In the genomic region with DNA sequence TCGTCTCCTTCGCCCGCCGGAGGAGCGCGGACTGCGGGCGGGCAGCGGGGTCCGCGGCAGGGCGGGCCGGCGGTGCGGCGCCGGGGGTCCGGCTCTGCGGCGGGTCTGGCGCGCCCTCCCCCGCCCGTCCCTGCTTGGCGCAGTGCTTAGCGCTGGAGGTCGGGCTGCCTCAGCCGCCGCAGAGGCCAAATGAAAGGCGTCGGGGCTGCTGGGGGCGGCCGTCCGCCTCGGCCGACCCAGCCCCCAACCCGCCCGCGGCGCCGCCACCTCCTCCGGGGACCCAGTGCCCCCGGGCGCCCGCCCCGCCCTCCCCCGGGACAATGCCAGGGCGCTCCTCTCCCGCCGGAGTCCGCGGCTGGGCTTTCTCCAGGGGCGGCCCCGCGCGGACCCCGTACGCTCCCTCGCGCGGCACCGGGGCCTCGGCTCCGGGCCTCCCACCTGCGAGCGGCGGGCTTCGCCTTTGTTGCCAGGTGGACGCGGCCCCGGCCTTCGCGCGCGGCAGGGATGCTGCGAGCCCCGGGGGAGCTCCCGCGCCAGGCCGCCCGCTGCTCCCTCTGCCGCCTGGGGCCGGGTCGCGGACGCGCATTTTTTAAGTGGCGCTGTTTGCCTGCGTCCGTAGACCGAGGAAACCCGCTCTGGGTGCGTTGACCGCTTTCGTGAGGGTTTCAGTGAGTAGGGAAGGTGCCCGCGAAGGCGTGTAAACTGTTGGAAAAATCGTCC, we compare ENCODE assay signal across 8 cellular contexts. TPM values are rescaled to one million over a fixed set of nuclear protein-coding genes. Genes with fewer than 3 reads are reported as not detected.
DNase-seq lines count a peak whose midpoint lies in the region; ATAC-seq, FAIRE-seq and TF ChIP-seq lines count a peak whose summit lies in the region.

No MANE protein-coding gene starts in this region.

- H3K9me3 Mint-ChIP-seq in T-helper 2 cell treated with Interferon-gamma antibody and Interleukin-4, amounts not matched to agents 5 μg/mL and 100 μg/mL, for 36 hours: no peaks in the 10 kb centered on the region

- H3K27me3 Mint-ChIP-seq in T-helper 2 cell treated with Interferon-gamma antibody and Interleukin-4, amounts not matched to agents 5 μg/mL and 100 μg/mL, for 36 hours (ENCODE audit: low read depth): peaks cover 22% of the 10 kb centered on the region

- H3K36me3 Mint-ChIP-seq in T-helper 2 cell treated with Interferon-gamma antibody and Interleukin-4, amounts not matched to agents 5 μg/mL and 100 μg/mL, for 36 hours (ENCODE audit: low read depth): peaks cover 4% of the 10 kb centered on the region

- CTCF ChIA-PET in BJ (lab: Yijun Ruan, JAX): interaction anchor here (0.6 to 1.8 kb wide), 7 partner anchors 12 to 148 kb away, joined by 3 to 5 read pairs (median 3); no protein-coding TSS in a partner anchor
- CTCF ChIA-PET in K562 (lab: Yijun Ruan, JAX; ENCODE audit: low intra/inter-chr PET ratio): interaction anchor here (0.6 kb wide), 1 partner anchor 91 kb away, joined by 3 read pairs; no protein-coding TSS in a partner anchor

- H3K79me2 ChIP-seq in K562 (ENCODE audit: control insufficient read depth, insufficient read depth, low read length): peaks cover 54% of the 10 kb centered on the region

- intact Hi-C loops in K562 (cut with micrococcal nuclease): no loop called here

- H3K27ac Mint-ChIP-seq in T-helper 2 cell treated with Interferon-gamma antibody and Interleukin-4, amounts not matched to agents 5 μg/mL and 100 μg/mL, for 36 hours: no peak overlapping the region

- TF ChIP-seq EP300 in K562 (IDR thresholded peaks at IDR 0.05; ENCODE audit: low read length): no peak

- 0% methylated on average over 31 of the region's 99 CpGs for WGBS in K562 (ENCODE audit: insufficient coverage, low coverage, missing lambda C conversion rate)

- peak overlapping the region; percentile 77 for H3K4me2 ChIP-seq in K562 (ENCODE audit: insufficient read depth, low read length)

- peak overlapping the region; percentile 93 for H3K4me3 ChIP-seq in BJ (ENCODE audit: low read depth, low read length)
- peak overlapping the region; percentile 78 for H3K4me3 ChIP-seq in K562
- H3K4me3 ChIP-seq in iPS-18c (ENCODE audit: insufficient read depth, low read depth, low read length): peak overlapping the region; percentile 85
- H3K4me3 ChIP-seq in skin epidermis: peak overlapping the region; percentile 63 to 99 (median 86)

- peak overlapping the region; percentile 84 for H2AFZ ChIP-seq in K562 (ENCODE audit: low read depth, low read length)

- H3K9me1 ChIP-seq in K562 (ENCODE audit: control insufficient read depth, insufficient read depth, low read length): no peaks in the 10 kb centered on the region

- DNase-seq in BJ (ENCODE audit: low read depth) (no peak), K562 (ENCODE audit: extremely low read depth in 1 of 4, low spot score in 3 of 4) (peak; percentile 50 to 66 (median 64)), GDM1 (lab: John Stamatoyannopoulos, UW) (no peak)
- peak; percentile 40 for DNase-seq in T-helper 2 cell treated with Interferon-gamma antibody and Interleukin-4, amounts not matched to agents 5 μg/mL and 100 μg/mL, for 36 hours (ENCODE audit: low spot score)

- TF ChIP-seq POLR2A in K562 (conservative IDR thresholded peaks at IDR 0.05): no peak

- no TSS peak for BruUV-seq in K562 (replicated peaks; lab: Mats Ljungman, UMichigan)

- peak in 1 of 2 experiments; percentile 29; a peak in 1 of 4 replicates for TF ChIP-seq RAD21 in K562 (CRISPR knock-in tag; conservative IDR thresholded peaks at IDR 0.05 in 1 of 2, IDR thresholded peaks at IDR 0.05 in 1 of 2)

- H3K27ac ChIP-seq in K562 (ENCODE audit: extremely low read depth, low read depth, low read length): peak overlapping the region; percentile 90
- H3K27ac ChIP-seq in skin epidermis: peak overlapping the region; percentile 71 to 96 (median 88)

- peaks cover 16% of the 10 kb centered on the region for H3K4me1 Mint-ChIP-seq in T-helper 2 cell treated with Interferon-gamma antibody and Interleukin-4, amounts not matched to agents 5 μg/mL and 100 μg/mL, for 36 hours (ENCODE audit: low read depth)

- ATAC-seq in GM19324 (IDR thresholded peaks at IDR 0.05; ENCODE audit: low FRiP score, unreplicated experiment) (peak; percentile 28), HG03439 (IDR thresholded peaks at IDR 0.05; ENCODE audit: unreplicated experiment) (peak; percentile 31), K562 (peak; percentile 51)

- POLR2A ChIA-PET in BJ (lab: Charles Lee): interaction anchor here (1.0 kb wide), 1 partner anchor 67 kb away, joined by 4 read pairs; a partner anchor contains a TSS
- POLR2A ChIA-PET in K562 (lab: Yijun Ruan, JAX): interaction anchor here (0.6 to 3.2 kb wide), 20 partner anchors 9 to 268 kb away, joined by 3 to 35 read pairs (median 4); a partner anchor contains a TSS

- H3K36me3 ChIP-seq in BJ (ENCODE audit: control insufficient read depth, insufficient read depth, low read length) (no peaks in the 10 kb centered on the region), K562 (ENCODE audit: control insufficient read depth, insufficient read depth, low read length) (peaks cover 3% of the 10 kb centered on the region; the same call in 1 of the 3 replicates)

- H4K20me1 ChIP-seq in K562 (replicated peaks; ENCODE audit: control insufficient read depth, insufficient read depth, low read length): peaks cover 11% of the 10 kb centered on the region

- H3K9me3 ChIP-seq in K562 (replicated peaks; ENCODE audit: control insufficient read depth, insufficient read depth, low read depth, low read length) (no peaks in the 10 kb centered on the region), iPS-18c (ENCODE audit: control insufficient read depth, insufficient read depth, low read length) (no peaks in the 10 kb centered on the region)

- peak overlapping the region; percentile 65 to 97 for H3K9ac ChIP-seq in K562 (ENCODE audit: insufficient read depth in 1 of 2, low read depth in 2 of 2, low read length in 2 of 2)

- H3K27me3 ChIP-seq in BJ (ENCODE audit: control insufficient read depth, insufficient read depth, low read length): no peaks in the 10 kb centered on the region
- H3K27me3 ChIP-seq in K562 (ENCODE audit: control insufficient read depth in 2 of 2, insufficient read depth in 2 of 2, low read length in 2 of 2): no peaks in the 10 kb centered on the region

- TF ChIP-seq CTCF in BJ (IDR thresholded peaks at IDR 0.05; ENCODE audit: insufficient read depth, low read depth, low read length): no peak
- TF ChIP-seq CTCF in K562 (IDR thresholded peaks at IDR 0.05 in 2 of 3, conservative IDR thresholded peaks at IDR 0.05 in 1 of 3; ENCODE audit: insufficient read depth in 2 of 3, low read depth in 1 of 3, low read length in 3 of 3): peak in 2 of 3 experiments; percentile 34; a peak in 3 of 6 replicates

- in situ Hi-C loops in K562 (cut with MboI): no loop called here

- no peak for FAIRE-seq in K562 (lab: Jason Lieb, UNC)

- H3K4me3 Mint-ChIP-seq in T-helper 2 cell treated with Interferon-gamma antibody and Interleukin-4, amounts not matched to agents 5 μg/mL and 100 μg/mL, for 36 hours: peak overlapping the region; percentile 87

- H3K4me1 ChIP-seq in K562 (replicated peaks in 1 of 2; ENCODE audit: control insufficient read depth in 2 of 2, insufficient read depth in 2 of 2, low read length in 2 of 2): peaks cover 11 to 21% of the 10 kb centered on the region in 2 experiments; a peak in 4 of 5 replicates

TF ChIP-seq in K562, 482 proteins besides CTCF, POLR2A, EP300 and RAD21 (continues in another document):
- TF ChIP-seq ERF (CRISPR knock-in tag; IDR thresholded peaks at IDR 0.05): no peak; the same call in 1 of the 2 replicates
- no peak for TF ChIP-seq NCOA6 (IDR thresholded peaks at IDR 0.05)
- no peak for TF ChIP-seq ZNF436 (CRISPR knock-in tag; IDR thresholded peaks at IDR 0.05)
- TF ChIP-seq ZKSCAN1 (IDR thresholded peaks at IDR 0.05; ENCODE audit: low read depth, low read length): no peak
- no peak for TF ChIP-seq TCF3 (CRISPR knock-in tag; IDR thresholded peaks at IDR 0.05)
- TF ChIP-seq TRIM24 (IDR thresholded peaks at IDR 0.05): no peak
- TF ChIP-seq, protein P1, sequence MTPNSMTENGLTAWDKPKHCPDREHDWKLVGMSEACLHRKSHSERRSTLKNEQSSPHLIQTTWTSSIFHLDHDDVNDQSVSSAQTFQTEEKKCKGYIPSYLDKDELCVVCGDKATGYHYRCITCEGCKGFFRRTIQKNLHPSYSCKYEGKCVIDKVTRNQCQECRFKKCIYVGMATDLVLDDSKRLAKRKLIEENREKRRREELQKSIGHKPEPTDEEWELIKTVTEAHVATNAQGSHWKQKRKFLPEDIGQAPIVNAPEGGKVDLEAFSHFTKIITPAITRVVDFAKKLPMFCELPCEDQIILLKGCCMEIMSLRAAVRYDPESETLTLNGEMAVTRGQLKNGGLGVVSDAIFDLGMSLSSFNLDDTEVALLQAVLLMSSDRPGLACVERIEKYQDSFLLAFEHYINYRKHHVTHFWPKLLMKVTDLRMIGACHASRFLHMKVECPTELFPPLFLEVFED (CRISPR knock-in tag; conservative IDR thresholded peaks at IDR 0.05): no peak
- no peak for TF ChIP-seq XRCC4 (IDR thresholded peaks at IDR 0.05; ENCODE audit: extremely low read depth, insufficient read depth, insufficient read length)

RNA-seq across cellular contexts. Expression of a gene that starts 0.6 kb away (rescaled TPM):
- 382 and 465 TPM in 2 replicates for polyA plus RNA-seq in BJ (2011; rRNA removed)
- polyA minus RNA-seq in BJ (2011; rRNA and poly(A)+ RNA removed): 62.7 and 74.8 TPM in 2 replicates
- total RNA-seq in K562 (2011; cell fraction: chromatin; rRNA removed; ENCODE audit: low replicate concordance): 172 and 218 TPM in 2 replicates
- 144 and 155 TPM in 2 replicates for total RNA-seq in K562 (2011; cell fraction: nucleolus; rRNA removed)
- 223 and 231 TPM in 2 replicates for total RNA-seq in K562 (2011; cell fraction: nucleoplasm; rRNA removed)
- total RNA-seq in K562 (2014; rRNA removed): 112 and 119 TPM in 2 replicates
- 98.9 and 103 TPM in 2 replicates for total RNA-seq in K562 (2014; rRNA removed; fragmentation: Illumina TruSeq; extraction: Trizol)
- 113 and 118 TPM in 2 replicates for total RNA-seq in K562 (2015; rRNA removed; fragmentation: Illumina TruSeq; extraction: Trizol)
- 126 and 138 TPM in 2 replicates for total RNA-seq in K562 (2021)
- polyA plus RNA-seq in K562 (2011; rRNA removed): 96.7 and 123 TPM in 2 replicates
- polyA plus RNA-seq in K562 (2011; cell fraction: cytosol; rRNA removed): 49.3 and 68.5 TPM in 2 replicates
- polyA plus RNA-seq in K562 (2011; cell fraction: nucleus; rRNA removed): 59.6 and 88.1 TPM in 2 replicates
- 118 and 143 TPM in 2 replicates for polyA plus RNA-seq in K562 (2012)
- polyA plus RNA-seq in K562 (2014; fragmentation: Illumina TruSeq; extraction: Trizol): 153 and 164 TPM in 2 replicates
- 10 to 100 TPM; 17.4 to 20.3 TPM for polyA plus RNA-seq in K562 (2014; fragmentation: Nextera tagmentation; extraction: Ambion mirVana)
- polyA plus RNA-seq in K562 (2014; rRNA removed): 111 and 116 TPM in 2 replicates
- polyA minus RNA-seq in K562 (2011; rRNA and poly(A)+ RNA removed): 107 and 149 TPM in 2 replicates
- 41.6 and 47.6 TPM in 2 replicates for polyA minus RNA-seq in K562 (2011; cell fraction: cytosol; rRNA and poly(A)+ RNA removed)
- 28.7 and 31.2 TPM in 2 replicates for polyA minus RNA-seq in K562 (2011; cell fraction: nucleus; rRNA and poly(A)+ RNA removed)

Comparison
In these comparisons a context has a peak if more than half of its experiments do, and no peak if none do; other contexts are left out.
1. DNase-seq: peak in T-helper 2 cell treated with Interferon-gamma antibody and Interleukin-4, amounts not matched to agents 5 μg/mL and 100 μg/mL, for 36 hours (single experiment) and K562 (4 of 4); none in BJ (single experiment) and GDM1 (single experiment).
2. Peak in every context shown above with its lines, with median percentiles within 50 percentile points of each other: H3K4me3 ChIP-seq and ATAC-seq.